In genomic region chr15:69604050-69604378, GRCh38 we compare ENCODE assay signal across 11 cellular contexts.
DNase-seq lines count a peak whose midpoint lies in the region; ATAC-seq and TF ChIP-seq lines count a peak whose summit lies in the region.
"Had no signal": no experiment of that assay in that cellular context is flagged by ENCODE, and none has a peak within 500 bp of the region (broad histone marks: within the 10 kb centered on the region; RNA-seq: fewer than 3 reads in every experiment).

No MANE protein-coding gene starts in this region.

- H3K23ac ChIP-seq in mesendoderm (ENCODE audit: low read length), result no peak overlapping the region

- no peaks in the 10 kb centered on the region for H3K27me3 ChIP-seq in mesendoderm (ENCODE audit: insufficient read depth, low read length, poor library complexity)
- H3K27me3 ChIP-seq: suprapubic skin had no signal

- TF ChIP-seq CTCF in GM12865 (IDR thresholded peaks at IDR 0.05; ENCODE audit: insufficient read depth, low read depth, low read length, missing control alignments) (peak; percentile 20), NB4 (IDR thresholded peaks at IDR 0.05; ENCODE audit: low read depth, low read length) (no peak), omental fat pad (IDR thresholded peaks at IDR 0.05) (no peak)

- no peak overlapping the region for H3K4me2 ChIP-seq in mesendoderm (ENCODE audit: low read length)

- ATAC-seq in omental fat pad (ENCODE audit: low FRiP score), result no peak
- ATAC-seq: activated CD4-positive, alpha-beta T cell treated with anti-CD3 and anti-CD28 coated beads for 36 hours had no signal

- H3K79me1 ChIP-seq in mesendoderm (ENCODE audit: low read length), result no peaks in the 10 kb centered on the region

- no peak overlapping the region for H3K27ac ChIP-seq in mesendoderm (ENCODE audit: low read depth, low read length)
- H3K27ac ChIP-seq: suprapubic skin had no signal

- no peak overlapping the region for H3K56ac ChIP-seq in mesendoderm (ENCODE audit: low read length)

- no peaks in the 10 kb centered on the region for H3K79me2 ChIP-seq in mesendoderm (ENCODE audit: control insufficient read depth, insufficient read depth, low read length)

- no CpG with 5 or more reads among the region's 4 CpGs for WGBS in mesendoderm (ENCODE audit: extremely low coverage, insufficient coverage, low lambda C conversion rate)

- no peak overlapping the region for H2AK5ac ChIP-seq in mesendoderm (ENCODE audit: low read length)

- H2BK5ac ChIP-seq in mesendoderm (ENCODE audit: low read length), result no peak overlapping the region

- no peak overlapping the region for H4K5ac ChIP-seq in mesendoderm (ENCODE audit: low read length)

- H2BK15ac ChIP-seq in mesendoderm (replicated peaks; ENCODE audit: low read depth), result no peak overlapping the region

- no peak overlapping the region for H3K18ac ChIP-seq in mesendoderm (ENCODE audit: low read length)

- H4K8ac ChIP-seq in mesendoderm (ENCODE audit: low read depth, low read length), result no peak overlapping the region

- H3K4me1 ChIP-seq in mesendoderm (ENCODE audit: control insufficient read depth, low read depth, low read length), result no peaks in the 10 kb centered on the region
- H3K4me1 ChIP-seq: suprapubic skin had no signal

- H2BK120ac ChIP-seq in mesendoderm (ENCODE audit: low read depth, low read length), result no peak overlapping the region

- no peak overlapping the region for H3K4me3 ChIP-seq in GM12865 (ENCODE audit: low read depth, low read length)
- H3K4me3 ChIP-seq in NB4 (ENCODE audit: low read depth, low read length), result no peak overlapping the region
- no peak overlapping the region for H3K4me3 ChIP-seq in mesendoderm (ENCODE audit: low read length)
- H3K4me3 ChIP-seq: suprapubic skin had no signal

- no peak overlapping the region for H3K4ac ChIP-seq in mesendoderm (ENCODE audit: low read depth, low read length)

- in situ Hi-C loops in SK-MEL-5 (cut with HindIII; ENCODE audit: low pct_unique_long_range_greater_than_20kb, low sequenced_read_pairs), result no loop called here

- TF ChIP-seq POLR2A in NB4 (IDR thresholded peaks at IDR 0.05; ENCODE audit: extremely low read depth, insufficient read length), result no peak

- no peak overlapping the region for H3K9ac ChIP-seq in mesendoderm (ENCODE audit: low read length)

- no peaks in the 10 kb centered on the region for H3K36me3 ChIP-seq in mesendoderm (ENCODE audit: control insufficient read depth, insufficient read depth, low read length)
- H3K36me3 ChIP-seq: suprapubic skin had no signal

- DNase-seq in GM12865 (ENCODE audit: low read depth), result peak; percentile 20
- DNase-seq in NB4 (ENCODE audit: low read depth), result peak; percentile 28
- DNase-seq in SK-MEL-5 (ENCODE audit: low read depth, low spot score), result peak; percentile 4
- DNase-seq in mesendoderm, result peak; percentile 84
- no peak for DNase-seq in omental fat pad (ENCODE audit: low spot score)
- DNase-seq in nucleus accumbens (lab: John Stamatoyannopoulos, UW), result no peak
- no peak for DNase-seq in HK-2 (ENCODE audit: unreplicated experiment)
- DNase-seq: activated CD4-positive, alpha-beta T cell treated with anti-CD3 and anti-CD28 coated beads for 36 hours; anterior cingulate cortex; NCI-H524 treated with DMSO at 0.1 percent for 48 hours had no signal

Comparison
In these comparisons a context has a peak if more than half of its experiments do, and no peak if none do; other contexts are left out.
1. DNase-seq: peak in GM12865 (single experiment), NB4 (single experiment), SK-MEL-5 (single experiment) and mesendoderm (single experiment); none in omental fat pad (single experiment), nucleus accumbens (0 of 56) and HK-2 (single experiment).